In the genomic region with DNA sequence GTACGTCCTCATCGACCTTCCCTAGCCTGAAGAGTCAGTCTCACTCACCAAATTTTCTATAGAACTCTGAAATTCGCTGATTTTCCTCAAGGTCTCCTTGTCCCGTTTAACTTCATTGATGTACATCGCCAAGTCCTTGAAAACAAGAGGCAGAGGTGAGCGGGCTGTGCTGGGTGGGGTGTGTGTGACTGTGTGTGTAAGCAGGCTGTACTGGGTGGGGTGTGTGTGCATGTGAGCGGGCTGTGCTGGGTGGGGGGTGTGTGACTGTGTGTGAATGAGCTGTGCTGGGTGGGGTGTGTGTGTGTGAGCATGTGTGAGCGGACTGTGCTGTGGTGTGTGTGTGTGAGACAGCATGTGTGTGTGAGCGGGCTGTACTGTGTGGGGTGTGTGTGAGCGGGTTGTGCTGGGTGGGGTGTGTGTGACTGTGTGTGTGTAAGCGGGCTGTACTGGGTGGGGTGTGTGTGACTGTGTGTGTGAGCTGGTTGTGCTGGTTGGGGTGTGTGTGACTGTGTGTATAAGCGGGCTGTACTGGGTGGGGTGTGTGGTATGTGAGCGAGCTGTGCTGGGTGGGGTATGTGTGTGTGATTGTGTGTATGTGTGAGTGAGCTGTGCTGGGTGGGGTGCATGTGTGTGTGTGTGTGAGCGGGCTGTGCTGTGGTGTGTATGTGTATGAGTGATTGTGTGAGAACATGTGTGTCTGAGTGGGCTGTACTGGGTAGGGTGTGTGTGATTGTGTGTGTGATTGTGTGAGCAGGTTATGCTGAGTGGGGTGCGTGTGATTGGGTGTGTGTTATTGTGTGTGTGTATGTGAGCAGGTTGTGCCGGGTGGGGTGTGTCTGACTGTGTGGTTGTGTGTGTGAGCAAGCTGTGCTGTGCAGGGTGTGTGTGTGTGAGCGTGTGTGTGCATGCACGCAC, we compare ENCODE assay signal across 14 cellular contexts. TPM values are rescaled to one million over a fixed set of nuclear protein-coding genes. Genes with fewer than 3 reads are reported as not detected.
DNase-seq lines count a peak whose midpoint lies in the region; ATAC-seq, FAIRE-seq and TF ChIP-seq lines count a peak whose summit lies in the region.
"Had no signal": no experiment of that assay in that cellular context is flagged by ENCODE, and none has a peak within 500 bp of the region (broad histone marks: within the 10 kb centered on the region; RNA-seq: fewer than 3 reads in every experiment).

No MANE protein-coding gene starts in this region.

- H4K20me1 ChIP-seq in HepG2 (ENCODE audit: insufficient read depth, low read length) (0 out of 2 replicates have a peak, but pooled peaks cover 4% of the 10 kb centered on the region), neural progenitor cell (ENCODE audit: low read depth) (peaks cover 11% of the 10 kb centered on the region)

- no TSS peak for BruUV-seq in HepG2 (replicated peaks; lab: Mats Ljungman, UMichigan)

- H3K79me2 ChIP-seq in HepG2 (ENCODE audit: insufficient read depth, low read length) (no peaks in the 10 kb centered on the region), neural progenitor cell (ENCODE audit: low read depth) (no peaks in the 10 kb centered on the region)

- FAIRE-seq in HepG2 (lab: Jason Lieb, UNC), result no peak

- CTCF ChIA-PET in HepG2 (lab: Yijun Ruan, JAX; ENCODE audit: low intra/inter-chr PET ratio, low total read pairs), result interaction anchor here (2.9 kb wide), 1 partner anchor 203 kb away, joined by 40 read pairs; no protein-coding TSS in a partner anchor
- CTCF ChIA-PET in activated CD8-positive, alpha-beta memory T cell treated with anti-CD3 and anti-CD28 coated beads, Interleukin-2, amount 10 ng/mL, durations not matched to agents 7 days and 5 days (lab: Charles Lee), result interaction anchor here (1.1 to 7.7 kb wide), 4 partner anchors 10 to 202 kb away, joined by 3 to 62 read pairs (median 4); no protein-coding TSS in a partner anchor

- in situ Hi-C loops in HepG2 (cut with HindIII; ENCODE audit: extremely low pct_ligation_motif_present, low pct_unique_long_range_greater_than_20kb), result no loop called here

- H3K9me3 ChIP-seq in HepG2 (ENCODE audit: low read length) (no peaks in the 10 kb centered on the region), right lobe of liver (no peaks in the 10 kb centered on the region), neural progenitor cell (ENCODE audit: low read depth) (no peaks in the 10 kb centered on the region)
- H3K9me3 ChIP-seq: MG63, SJCRH30 had no signal

- no peak for TF ChIP-seq RAD21 in HepG2 (CRISPR knock-in tag; IDR thresholded peaks at IDR 0.05)

- H3K27ac Mint-ChIP-seq in brain, result peak overlapping the region in 3 of 5 experiments; percentile 10 to 61 (median 12)
- H3K27ac Mint-ChIP-seq in neural progenitor cell, result peak overlapping the region; percentile 94
- H3K27ac Mint-ChIP-seq in activated CD8-positive, alpha-beta memory T cell treated with anti-CD3 and anti-CD28 coated beads, Interleukin-2, amount 10 ng/mL, durations not matched to agents 7 days and 5 days, result no peak overlapping the region
- H3K27ac Mint-ChIP-seq: CD8-positive, alpha-beta T cell had no signal

- 92% methylated on average over 18 of the region's 18 CpGs for WGBS in HepG2 (ENCODE audit: low lambda C conversion rate)
- WGBS in right lobe of liver (ENCODE audit: insufficient coverage, low coverage, low lambda C conversion rate, missing lambda C conversion rate), result 86% methylated on average over 13 of the region's 18 CpGs

- H3F3A ChIP-seq in neural progenitor cell (ENCODE audit: low read depth), result no peaks in the 10 kb centered on the region

- H3K4me3 ChIP-seq in HepG2 (replicated peaks in 1 of 3; ENCODE audit: insufficient read depth in 1 of 3, low read depth in 2 of 3, low read length in 3 of 3), result no peak overlapping the region
- no peak overlapping the region for H3K4me3 ChIP-seq in right lobe of liver
- no peak overlapping the region for H3K4me3 ChIP-seq in neural progenitor cell
- H3K4me3 ChIP-seq: MG63, SJCRH30 had no signal

- H3K9me3 Mint-ChIP-seq in brain (peaks cover 0 to 2% (median 0%) of the 10 kb centered on the region in 5 experiments), neural progenitor cell (no peaks in the 10 kb centered on the region)
- H3K9me3 Mint-ChIP-seq in activated CD8-positive, alpha-beta memory T cell treated with anti-CD3 and anti-CD28 coated beads, Interleukin-2, amount 10 ng/mL, durations not matched to agents 7 days and 5 days (ENCODE audit: low read depth), result no peaks in the 10 kb centered on the region
- H3K9me3 Mint-ChIP-seq: CD8-positive, alpha-beta T cell had no signal

- DNase-seq in HepG2 (ENCODE audit: low spot score) (no peak), right lobe of liver (no peak), neural progenitor cell (ENCODE audit: low spot score) (no peak), SKM-1 (lab: John Stamatoyannopoulos, UW; ENCODE audit: unreplicated experiment) (no peak)
- DNase-seq in activated CD8-positive, alpha-beta memory T cell treated with anti-CD3 and anti-CD28 coated beads, Interleukin-2, amount 10 ng/mL, durations not matched to agents 7 days and 5 days, result no peak
- DNase-seq in effector CD4-positive, alpha-beta T cell, result no peak
- DNase-seq: DMS79, GOT3, NCI-H1694 had no signal

- H3K4me3 Mint-ChIP-seq in brain (no peak overlapping the region), neural progenitor cell (peak overlapping the region; percentile 34)
- H3K4me3 Mint-ChIP-seq in activated CD8-positive, alpha-beta memory T cell treated with anti-CD3 and anti-CD28 coated beads, Interleukin-2, amount 10 ng/mL, durations not matched to agents 7 days and 5 days, result no peak overlapping the region
- H3K4me3 Mint-ChIP-seq: CD8-positive, alpha-beta T cell had no signal

- no peak overlapping the region for H3K9ac ChIP-seq in HepG2 (ENCODE audit: insufficient read depth, low read depth, low read length)
- no peak overlapping the region for H3K9ac ChIP-seq in neural progenitor cell

- TF ChIP-seq POLR2A in HepG2 (IDR thresholded peaks at IDR 0.05; ENCODE audit: insufficient read depth in 1 of 2, low read depth in 2 of 2, low read length in 2 of 2), result no peak
- no peak for TF ChIP-seq POLR2A in right lobe of liver (IDR thresholded peaks at IDR 0.05)

- peaks cover 28% of the 10 kb centered on the region for H3K36me3 Mint-ChIP-seq in brain
- H3K36me3 Mint-ChIP-seq in neural progenitor cell, result peaks cover 14% of the 10 kb centered on the region
- H3K36me3 Mint-ChIP-seq in activated CD8-positive, alpha-beta memory T cell treated with anti-CD3 and anti-CD28 coated beads, Interleukin-2, amount 10 ng/mL, durations not matched to agents 7 days and 5 days, result no peaks in the 10 kb centered on the region
- H3K36me3 Mint-ChIP-seq: CD8-positive, alpha-beta T cell had no signal

- peaks cover 26% of the 10 kb centered on the region for H3K4me1 Mint-ChIP-seq in brain
- H3K4me1 Mint-ChIP-seq in neural progenitor cell, result peaks cover 13% of the 10 kb centered on the region
- H3K4me1 Mint-ChIP-seq in activated CD8-positive, alpha-beta memory T cell treated with anti-CD3 and anti-CD28 coated beads, Interleukin-2, amount 10 ng/mL, durations not matched to agents 7 days and 5 days, result peaks cover 4% of the 10 kb centered on the region

- H2AFZ ChIP-seq in HepG2 (ENCODE audit: low read length), result no peak overlapping the region
- no peak overlapping the region for H2AFZ ChIP-seq in neural progenitor cell (replicated peaks)

- H3K4me2 ChIP-seq in HepG2 (ENCODE audit: low read depth, low read length) (no peak overlapping the region), neural progenitor cell (no peak overlapping the region)

- H3K36me3 ChIP-seq in HepG2 (replicated peaks in 1 of 2; ENCODE audit: control insufficient read depth in 1 of 2, insufficient read depth in 2 of 2, low read length in 2 of 2), result peaks cover 18 to 61% of the 10 kb centered on the region in 2 experiments
- H3K36me3 ChIP-seq in right lobe of liver, result peaks cover 0 to 26% (median 3%) of the 10 kb centered on the region in 4 donors
- no peaks in the 10 kb centered on the region for H3K36me3 ChIP-seq in neural progenitor cell
- H3K36me3 ChIP-seq: MG63 had no signal

- no peak for ATAC-seq in HepG2
- ATAC-seq in right lobe of liver, result no peak
- ATAC-seq in activated CD8-positive, alpha-beta memory T cell treated with anti-CD3 and anti-CD28 coated beads, Interleukin-2, amount 10 ng/mL, durations not matched to agents 7 days and 5 days, result no peak
- no peak for ATAC-seq in GM19397 (IDR thresholded peaks at IDR 0.05; ENCODE audit: unreplicated experiment)

- POLR2A ChIA-PET in HepG2 (lab: Yijun Ruan, JAX), result no interaction called here

- H3K27me3 Mint-ChIP-seq in brain (no peaks in the 10 kb centered on the region), neural progenitor cell (ENCODE audit: insufficient read depth, low read depth) (peaks cover 3% of the 10 kb centered on the region)
- no peaks in the 10 kb centered on the region for H3K27me3 Mint-ChIP-seq in activated CD8-positive, alpha-beta memory T cell treated with anti-CD3 and anti-CD28 coated beads, Interleukin-2, amount 10 ng/mL, durations not matched to agents 7 days and 5 days

- intact Hi-C loops in HepG2 (cut with micrococcal nuclease; ENCODE audit: unreplicated experiment) (no loop called here), right lobe of liver (cut with DNase I) (loop anchor here (5.0 to 10.0 kb wide), 3 partner anchors 200 to 313 kb away; partner anchors contain the start of gene VAV2 (in 1 of the 2))

- H3K27me3 ChIP-seq in HepG2 (ENCODE audit: control insufficient read depth in 1 of 2, insufficient read depth in 2 of 2, low read length in 2 of 2), result no peaks in the 10 kb centered on the region
- no peaks in the 10 kb centered on the region for H3K27me3 ChIP-seq in right lobe of liver
- H3K27me3 ChIP-seq in neural progenitor cell, result no peaks in the 10 kb centered on the region
- H3K27me3 ChIP-seq: MG63, SJCRH30 had no signal

- no peak overlapping the region for H3K27ac ChIP-seq in HepG2 (ENCODE audit: extremely low read length, insufficient read depth, low read length)
- H3K27ac ChIP-seq in right lobe of liver, result no peak overlapping the region
- H3K27ac ChIP-seq in neural progenitor cell, result no peak overlapping the region
- H3K27ac ChIP-seq: SJCRH30 had no signal

- no peak for TF ChIP-seq EP300 in HepG2 (IDR thresholded peaks at IDR 0.05; ENCODE audit: low read depth in 2 of 2, low read length in 2 of 2)
- no peak for TF ChIP-seq EP300 in HepG2 (CRISPR knock-in tag; IDR thresholded peaks at IDR 0.05; ENCODE audit: borderline replicate concordance)

- peaks cover 35% of the 10 kb centered on the region for H3K4me1 ChIP-seq in HepG2 (ENCODE audit: insufficient read depth, low read length)
- H3K4me1 ChIP-seq in right lobe of liver, result peaks cover 0 to 25% (median 12%) of the 10 kb centered on the region in 4 donors
- H3K4me1 ChIP-seq in neural progenitor cell, result peaks cover 5% of the 10 kb centered on the region

- TF ChIP-seq CTCF in HepG2 (CRISPR knock-in tag; IDR thresholded peaks at IDR 0.05) (no peak), right lobe of liver (IDR thresholded peaks at IDR 0.05) (no peak), brain (conservative IDR thresholded peaks at IDR 0.05) (no peak), neural progenitor cell (IDR thresholded peaks at IDR 0.05) (no peak)

RNA-seq across cellular contexts. Expression of gene SARDH, which starts 53.8 kb away (rescaled TPM):
- total RNA-seq in HepG2 (2016; rRNA removed; fragmentation: Illumina TruSeq; extraction: Trizol), result 32.5 and 34.9 TPM in 2 replicates
- total RNA-seq in HepG2 (2016; cell fraction: cytosol; rRNA removed; fragmentation: Illumina TruSeq; extraction: Trizol; ENCODE audit: low read depth), result 5.5 and 6.4 TPM in 2 replicates
- 25.6 and 34.1 TPM in 2 replicates for total RNA-seq in HepG2 (2016; cell fraction: insoluble cytoplasmic fraction; rRNA removed; fragmentation: Illumina TruSeq; extraction: Trizol)
- 13.0 TPM in 2 replicates for total RNA-seq in HepG2 (2016; cell fraction: membrane; rRNA removed; fragmentation: Illumina TruSeq; extraction: Trizol)
- total RNA-seq in HepG2 (2016; cell fraction: nucleus; rRNA removed; fragmentation: Illumina TruSeq; extraction: Trizol), result 26.8 and 31.9 TPM in 2 replicates
- 11.6 and 15.6 TPM in 2 replicates for polyA plus RNA-seq in HepG2 (2011; rRNA removed)
- polyA plus RNA-seq in HepG2 (2011; cell fraction: cytosol; rRNA removed), result 6.1 and 10.1 TPM in 2 replicates
- polyA plus RNA-seq in HepG2 (2011; cell fraction: nucleus; rRNA removed), result 107 and 130 TPM in 2 replicates
- polyA plus RNA-seq in HepG2 (2012), result 20.2 and 23.9 TPM in 2 replicates
- 4.0 and 4.1 TPM in 2 replicates for polyA plus RNA-seq in HepG2 (2016; cell fraction: cytosol; fragmentation: Illumina TruSeq; extraction: Trizol; ENCODE audit: low read depth)
- 23.4 and 31.6 TPM in 2 replicates for polyA plus RNA-seq in HepG2 (2016; cell fraction: insoluble cytoplasmic fraction; fragmentation: Illumina TruSeq; extraction: Trizol; ENCODE audit: low read depth)
- 7.8 and 8.3 TPM in 2 replicates for polyA plus RNA-seq in HepG2 (2016; cell fraction: membrane; fragmentation: Illumina TruSeq; extraction: Trizol; ENCODE audit: low read depth)
- 46.0 and 50.9 TPM in 2 replicates for polyA plus RNA-seq in HepG2 (2016; cell fraction: nucleus; fragmentation: Illumina TruSeq; extraction: Trizol; ENCODE audit: insufficient read depth, low read depth)
- 55.5 TPM in 1 of 2 replicates, not detected in the other for polyA minus RNA-seq in HepG2 (2011; rRNA and poly(A)+ RNA removed; ENCODE audit: low replicate concordance)
- polyA minus RNA-seq in HepG2 (2011; cell fraction: cytosol; rRNA and poly(A)+ RNA removed), result 17.1 and 19.0 TPM in 2 replicates
- polyA minus RNA-seq in HepG2 (2011; cell fraction: nucleus; rRNA and poly(A)+ RNA removed), result 35.9 and 37.7 TPM in 2 replicates
- total RNA-seq in right lobe of liver, result 100 to 1,000 TPM in 3 of 6 experiments, 10 to 100 TPM in 3; 67.3 to 183 (median 101) TPM
- polyA plus RNA-seq in brain (ENCODE audit: insufficient read depth, low read depth, low replicate concordance), result 4.7 TPM
- 3.9 and 9.2 TPM in 2 replicates for total RNA-seq in neural progenitor cell (ENCODE audit: low replicate concordance)
- total RNA-seq in activated CD8-positive, alpha-beta memory T cell treated with anti-CD3 and anti-CD28 coated beads, Interleukin-2, amount 10 ng/mL, durations not matched to agents 7 days and 5 days, result under 1 TPM; 0.38 to 0.56 TPM
